11 cellular contexts compared by ENCODE assay signal in genomic region chr6:1607236-1607556, GRCh38. TPM values are rescaled to one million over a fixed set of nuclear protein-coding genes. Genes with fewer than 3 reads are reported as not detected.
A peak's percentile ranks its signal among the peaks of the same experiment; 100 is the strongest.
DNase-seq lines count a peak whose midpoint lies in the region; TF ChIP-seq lines count a peak whose summit lies in the region.
"Had no signal": no experiment of that assay in that cellular context is flagged by ENCODE, and none has a peak within 500 bp of the region (broad histone marks: within the 10 kb centered on the region; RNA-seq: fewer than 3 reads in every experiment).

No MANE protein-coding gene starts in this region.

- H3K27me3 Mint-ChIP-seq in Caco-2 (ENCODE audit: insufficient read depth, unreplicated experiment) (peaks cover 2% of the 10 kb centered on the region), chondrocyte (ENCODE audit: low read depth) (peaks cover 1% of the 10 kb centered on the region), nephron progenitor cell (ENCODE audit: low read depth, poor library complexity) (peaks cover 65% of the 10 kb centered on the region)

- H3K4me1 ChIP-seq in Caco-2 = peaks cover under 1% of the 10 kb centered on the region; the same call in 1 of the 2 replicates
- H3K4me1 ChIP-seq in HUES48 (ENCODE audit: control insufficient read depth, insufficient read depth, low read length) = peaks cover 35% of the 10 kb centered on the region

- H3K4me1 Mint-ChIP-seq in Caco-2 (ENCODE audit: low read depth, unreplicated experiment) (no peaks in the 10 kb centered on the region), chondrocyte (ENCODE audit: low read depth) (peaks cover 36% of the 10 kb centered on the region), nephron progenitor cell (peaks cover 49% of the 10 kb centered on the region)

- POLR2A ChIA-PET in Caco-2 (lab: Charles Lee) = no interaction called here

- H3K4me3 Mint-ChIP-seq in Caco-2 (ENCODE audit: unreplicated experiment) = peak overlapping the region; percentile 25
- H3K4me3 Mint-ChIP-seq in chondrocyte (ENCODE audit: unreplicated experiment) = peak overlapping the region; percentile 79
- H3K4me3 Mint-ChIP-seq in nephron progenitor cell = peak overlapping the region; percentile 93

- H3K9me3 ChIP-seq in Caco-2 (no peaks in the 10 kb centered on the region), HUES48 (ENCODE audit: control insufficient read depth, insufficient read depth, low read length) (no peaks in the 10 kb centered on the region)
- H3K9me3 ChIP-seq: breast epithelium had no signal

- in situ Hi-C loops in ACHN (cut with HindIII; ENCODE audit: low pct_ligation_motif_present, low pct_unique_long_range_greater_than_20kb, low sequenced_read_pairs) = no loop called here

- H3K36me3 ChIP-seq in Caco-2 (ENCODE audit: control insufficient read depth, insufficient read depth, low read length) (no peaks in the 10 kb centered on the region), HUES48 (ENCODE audit: control insufficient read depth, insufficient read depth, low read length) (no peaks in the 10 kb centered on the region)
- H3K36me3 ChIP-seq: breast epithelium, stomach had no signal

- BruUV-seq in Caco-2 (replicated peaks; lab: Mats Ljungman, UMichigan) = no TSS peak

- H3K9me3 Mint-ChIP-seq in Caco-2 (ENCODE audit: unreplicated experiment) (no peaks in the 10 kb centered on the region), chondrocyte (ENCODE audit: low read depth) (no peaks in the 10 kb centered on the region), nephron progenitor cell (no peaks in the 10 kb centered on the region)

- H3K27ac ChIP-seq in HUES48 (ENCODE audit: low read depth, low read length) = peak overlapping the region; percentile 37
- H3K27ac ChIP-seq: breast epithelium, stomach had no signal

- CTCF ChIA-PET in Caco-2 (lab: Charles Lee) = no interaction called here

- H3K4me3 ChIP-seq in Caco-2 (ENCODE audit: low read depth, low read length) = no peak overlapping the region
- peak overlapping the region; percentile 56 for H3K4me3 ChIP-seq in HUES48 (ENCODE audit: low read depth, low read length)
- H3K4me3 ChIP-seq: breast epithelium had no signal

- no peak overlapping the region for H3K27ac Mint-ChIP-seq in Caco-2 (ENCODE audit: unreplicated experiment)
- peak overlapping the region; percentile 75 for H3K27ac Mint-ChIP-seq in chondrocyte (ENCODE audit: unreplicated experiment)
- H3K27ac Mint-ChIP-seq in nephron progenitor cell = peak overlapping the region; percentile 6

- DNase-seq in Caco-2 (no peak), chondrocyte (ENCODE audit: low spot score) (no peak), nephron progenitor cell (no peak), ACHN (no peak), foreskin melanocyte (no peak), retina (no peak)
- DNase-seq: EL, NCI-H187, stomach had no signal

- H3K9ac ChIP-seq in HUES48 (ENCODE audit: low read depth, low read length) = no peak overlapping the region

- H3K27me3 ChIP-seq in Caco-2 (replicated peaks; ENCODE audit: control insufficient read depth, insufficient read depth, low read length) (no peaks in the 10 kb centered on the region), HUES48 (ENCODE audit: control insufficient read depth, insufficient read depth, low read length) (peaks cover 98% of the 10 kb centered on the region)

- intact Hi-C loops in Caco-2 (cut with micrococcal nuclease; ENCODE audit: unreplicated experiment) = loop anchor here (10.0 kb wide), 1 partner anchor 188 kb away; no protein-coding TSS in a partner anchor

- TF ChIP-seq CTCF in Caco-2 (IDR thresholded peaks at IDR 0.05; ENCODE audit: insufficient read depth in 1 of 2, low read depth in 1 of 2, low read length in 1 of 2, severe bottlenecking in 1 of 2, unreplicated experiment in 1 of 2) = no peak
- TF ChIP-seq CTCF in chondrocyte (IDR thresholded peaks at IDR 0.05) = no peak
- no peak for TF ChIP-seq CTCF in nephron progenitor cell (IDR thresholded peaks at IDR 0.05)

- peaks cover 15% of the 10 kb centered on the region for H3K36me3 Mint-ChIP-seq in Caco-2 (ENCODE audit: insufficient read depth, unreplicated experiment)
- peaks cover 7% of the 10 kb centered on the region for H3K36me3 Mint-ChIP-seq in chondrocyte (ENCODE audit: low read depth)
- peaks cover 5% of the 10 kb centered on the region for H3K36me3 Mint-ChIP-seq in nephron progenitor cell (ENCODE audit: low read depth)

RNA-seq across cellular contexts. Expression of gene FOXC1, which starts 2.5 kb away (rescaled TPM):
- total RNA-seq in Caco-2 (2022) = 6.8 and 7.1 TPM in 2 replicates
- total RNA-seq in chondrocyte = 84.2 to 125 TPM (median 84.4 TPM) in 3 replicates

Comparison
In these comparisons a context has a peak if more than half of its experiments do, and no peak if none do; other contexts are left out.
1. H3K4me3 Mint-ChIP-seq: peak in every context shown above with its lines; median percentile 93 in nephron progenitor cell; 79 in chondrocyte; 25 in Caco-2.
2. RNA of gene FOXC1, which starts 2.5 kb away (total RNA-seq): 84.2 to 125 TPM in chondrocyte; 6.8 to 7.1 TPM in Caco-2; every median in the first group is over 10 times any median in the second.